In genomic region chr15:25183581-25184330, GRCh38 we compare ENCODE assay signal across 24 cellular contexts.
DNase-seq lines count a peak whose midpoint lies in the region; ATAC-seq and TF ChIP-seq lines count a peak whose summit lies in the region.
"Had no signal": no experiment of that assay in that cellular context is flagged by ENCODE, and none has a peak within 500 bp of the region (broad histone marks: within the 10 kb centered on the region; RNA-seq: fewer than 3 reads in every experiment).

No MANE protein-coding gene starts in this region.

- no peak for DNase-seq in IMR-90
- DNase-seq in RWPE2 (ENCODE audit: low spot score) = peak; percentile 44
- peak; percentile 35 for DNase-seq in left lobe of liver (ENCODE audit: low spot score)
- DNase-seq in psoas muscle = peak; percentile 1 to 23
- no peak for DNase-seq in SIG-M5 (lab: John Stamatoyannopoulos, UW)
- DNase-seq: activated CD4-positive, alpha-beta T cell treated with anti-CD3 and anti-CD28 coated beads, Interleukin-2, amount 10 ng/mL, durations not matched to agents 7 days and 5 days; cerebellar nuclear complex; effector CD4-positive, alpha-beta T cell; EL; HCEC 1CT; immature natural killer cell; NCI-H1105; NCI-H2029 treated with DMSO at 0.1 percent for 48 hours; NCI-H345; NCI-H82; stimulated activated CD4-positive, alpha-beta T cell treated with anti-CD3 and anti-CD28 coated beads, Interleukin-12 subunit alpha, Interleukin-12 subunit beta, amount 100 ng/mL, for 4 hours; stimulated activated naive CD4-positive, alpha-beta T cell; testis had no signal

- H2BK20ac ChIP-seq in IMR-90 (ENCODE audit: low read depth, low read length) = no peak overlapping the region

- no peak overlapping the region for H3K9ac ChIP-seq in IMR-90 (ENCODE audit: low read depth, low read length)
- H3K9ac ChIP-seq: neural progenitor cell had no signal

- H3K9me3 ChIP-seq in IMR-90 (ENCODE audit: control insufficient read depth, insufficient read depth, low read length) (peaks cover 85% of the 10 kb centered on the region), RWPE2 (ENCODE audit: severe bottlenecking) (peaks cover 53% of the 10 kb centered on the region), psoas muscle (peaks cover 2% of the 10 kb centered on the region)
- H3K9me3 ChIP-seq: testis had no signal

- dilution Hi-C loops in IMR-90 (cut with HindIII; ENCODE audit: low sequenced_read_pairs, unreplicated experiment) = no loop called here

- H3K27me3 ChIP-seq in IMR-90 (ENCODE audit: control insufficient read depth, insufficient read depth, low read length) (no peaks in the 10 kb centered on the region), RWPE2 (ENCODE audit: insufficient read depth, poor library complexity, severe bottlenecking) (no peaks in the 10 kb centered on the region), psoas muscle (ENCODE audit: insufficient read depth in 3 of 3, low read length in 2 of 3) (no peaks in the 10 kb centered on the region)
- H3K27me3 ChIP-seq: hepatocyte, neural progenitor cell, testis had no signal

- no peak overlapping the region for H4K5ac ChIP-seq in IMR-90 (ENCODE audit: low read depth, low read length)

- no peak overlapping the region for H3K4me2 ChIP-seq in IMR-90 (ENCODE audit: low read depth, low read length)
- H3K4me2 ChIP-seq: hepatocyte, neural progenitor cell had no signal

- ATAC-seq in IMR-90 (ENCODE audit: low read depth) = no peak
- ATAC-seq in RWPE2 (ENCODE audit: low read depth) = no peak
- no peak for ATAC-seq in left lobe of liver
- no peak for ATAC-seq in psoas muscle
- ATAC-seq in HG03442 (IDR thresholded peaks at IDR 0.05; ENCODE audit: unreplicated experiment) = no peak
- ATAC-seq in GM21576 (IDR thresholded peaks at IDR 0.05; ENCODE audit: unreplicated experiment) = no peak

- WGBS in IMR-90 (ENCODE audit: extremely low coverage in 2 of 2, insufficient read length in 1 of 2), 2 experiments = no CpG with 5 or more reads among the region's 10 CpGs
- 73 to 76% (median 74%) methylated on average over 10 of the region's 10 CpGs for WGBS in psoas muscle, 3 donors

- H3K14ac ChIP-seq in IMR-90 (replicated peaks; ENCODE audit: low read depth, low read length) = no peak overlapping the region

- no peak overlapping the region for H2BK120ac ChIP-seq in IMR-90 (ENCODE audit: low read depth, low read length)

- H3K4me3 ChIP-seq in IMR-90 (ENCODE audit: insufficient read depth, low read depth, low read length) = no peak overlapping the region
- no peak overlapping the region for H3K4me3 ChIP-seq in RWPE2 (ENCODE audit: severe bottlenecking)
- H3K4me3 ChIP-seq in psoas muscle = no peak overlapping the region
- H3K4me3 ChIP-seq: hepatocyte, lung, neural progenitor cell, testis had no signal

- H2AK9ac ChIP-seq in IMR-90 (replicated peaks; ENCODE audit: low read depth, low read length, poor library complexity) = no peak overlapping the region

- POLR2A ChIA-PET in IMR-90 (lab: Charles Lee; ENCODE audit: unreplicated experiment) = no interaction called here

- CTCF ChIA-PET in IMR-90 (lab: Yijun Ruan, JAX) = no interaction called here

- H3K4ac ChIP-seq in IMR-90 (ENCODE audit: low read depth, low read length) = no peak overlapping the region

- H2AFZ ChIP-seq in IMR-90 (replicated peaks; ENCODE audit: low read length, poor library complexity) = peak overlapping the region; percentile 11
- H2AFZ ChIP-seq: hepatocyte, neural progenitor cell had no signal

- TF ChIP-seq CTCF in IMR-90 (conservative IDR thresholded peaks at IDR 0.05; ENCODE audit: low read depth, low read length) (no peak), RWPE2 (IDR thresholded peaks at IDR 0.05; ENCODE audit: poor library complexity, severe bottlenecking) (no peak), psoas muscle (IDR thresholded peaks at IDR 0.05) (no peak)

- no peaks in the 10 kb centered on the region for H3K9me1 ChIP-seq in IMR-90 (ENCODE audit: insufficient read depth, low read length)

- TF ChIP-seq RAD21 in IMR-90 (IDR thresholded peaks at IDR 0.05; ENCODE audit: low read length) = no peak

- H3K4me1 ChIP-seq in IMR-90 (ENCODE audit: control insufficient read depth, insufficient read depth, low read length) = no peaks in the 10 kb centered on the region
- H3K4me1 ChIP-seq in RWPE2 (ENCODE audit: insufficient read depth, poor library complexity, severe bottlenecking) = no peaks in the 10 kb centered on the region
- H3K4me1 ChIP-seq in psoas muscle = no peaks in the 10 kb centered on the region
- H3K4me1 ChIP-seq: neural progenitor cell, testis had no signal

- no peaks in the 10 kb centered on the region for H3K79me1 ChIP-seq in IMR-90 (ENCODE audit: low read depth in 1 of 2, low read length in 2 of 2)

- H3K27ac ChIP-seq in IMR-90 (ENCODE audit: insufficient read depth, low read length) (no peak overlapping the region), RWPE2 (ENCODE audit: poor library complexity, severe bottlenecking) (no peak overlapping the region), psoas muscle (no peak overlapping the region)
- H3K27ac ChIP-seq: hepatocyte, neural progenitor cell, testis, VCaP had no signal

- no peaks in the 10 kb centered on the region for H4K20me1 ChIP-seq in IMR-90 (ENCODE audit: insufficient read depth, low read length)

- in situ Hi-C loops in IMR-90 (cut with MboI; ENCODE audit: low sequenced_read_pairs) = no loop called here

- H4K8ac ChIP-seq in IMR-90 (ENCODE audit: low read depth in 2 of 2, low read length in 2 of 2) = no peak overlapping the region

- no peak for TF ChIP-seq POLR2A in IMR-90 (IDR thresholded peaks at IDR 0.05; ENCODE audit: low read depth, low read length)

- H3K18ac ChIP-seq in IMR-90 (ENCODE audit: low read depth, low read length) = no peak overlapping the region

- H2BK15ac ChIP-seq in IMR-90 (ENCODE audit: low read depth, low read length) = no peak overlapping the region

- no peak overlapping the region for H3K23ac ChIP-seq in IMR-90 (ENCODE audit: low read depth, low read length)

- no peak overlapping the region for H4K91ac ChIP-seq in IMR-90 (ENCODE audit: insufficient read depth, low read depth, low read length)

- intact Hi-C loops in IMR-90 (cut with micrococcal nuclease) (no loop called here), psoas muscle (cut with DNase I) (no loop called here)

- H2AK5ac ChIP-seq in IMR-90 (ENCODE audit: low read depth, low read length) = no peak overlapping the region

- H3K56ac ChIP-seq in IMR-90 (ENCODE audit: extremely low read depth, insufficient read depth, low read length) = no peak overlapping the region

- BruUV-seq in IMR-90 (replicated peaks; lab: Mats Ljungman, UMichigan) = no TSS peak

- no peak overlapping the region for H2BK5ac ChIP-seq in IMR-90 (ENCODE audit: low read depth, low read length, poor library complexity, severe bottlenecking)

- H3K36me3 ChIP-seq in IMR-90 (ENCODE audit: control insufficient read depth, insufficient read depth, low read length) (no peaks in the 10 kb centered on the region), RWPE2 (ENCODE audit: low read depth) (no peaks in the 10 kb centered on the region), psoas muscle (ENCODE audit: insufficient read depth in 1 of 2, low read depth in 1 of 2) (no peaks in the 10 kb centered on the region)
- H3K36me3 ChIP-seq: neural progenitor cell had no signal

TF ChIP-seq in IMR-90, 13 proteins besides CTCF, POLR2A, EP300 and RAD21:
- TF ChIP-seq MAFK (IDR thresholded peaks at IDR 0.05; ENCODE audit: low read depth, low read length) (no peak), MXI1 (IDR thresholded peaks at IDR 0.05; ENCODE audit: borderline replicate concordance, low read depth, low read length) (no peak), MAZ (IDR thresholded peaks at IDR 0.05; ENCODE audit: borderline replicate concordance, low read depth, low read length) (no peak), BHLHE40 (IDR thresholded peaks at IDR 0.05; ENCODE audit: low read depth, low read length) (no peak), SMC3 (IDR thresholded peaks at IDR 0.05; ENCODE audit: low read depth, low read length) (no peak), RFX5 (IDR thresholded peaks at IDR 0.05; ENCODE audit: low read depth, low read length) (no peak), ELK1 (IDR thresholded peaks at IDR 0.05; ENCODE audit: borderline replicate concordance, low read depth, low read length) (no peak), NFE2L2 (IDR thresholded peaks at IDR 0.05; ENCODE audit: low read depth, low read length) (no peak), CHD1 (IDR thresholded peaks at IDR 0.05; ENCODE audit: low read depth, low read length) (no peak)

Comparison
In these comparisons a context has a peak if more than half of its experiments do, and no peak if none do; other contexts are left out.
1. DNase-seq: peak in RWPE2 (single experiment), left lobe of liver (single experiment) and psoas muscle (2 of 2); none in IMR-90 (single experiment) and SIG-M5 (single experiment).